In the genomic region with DNA sequence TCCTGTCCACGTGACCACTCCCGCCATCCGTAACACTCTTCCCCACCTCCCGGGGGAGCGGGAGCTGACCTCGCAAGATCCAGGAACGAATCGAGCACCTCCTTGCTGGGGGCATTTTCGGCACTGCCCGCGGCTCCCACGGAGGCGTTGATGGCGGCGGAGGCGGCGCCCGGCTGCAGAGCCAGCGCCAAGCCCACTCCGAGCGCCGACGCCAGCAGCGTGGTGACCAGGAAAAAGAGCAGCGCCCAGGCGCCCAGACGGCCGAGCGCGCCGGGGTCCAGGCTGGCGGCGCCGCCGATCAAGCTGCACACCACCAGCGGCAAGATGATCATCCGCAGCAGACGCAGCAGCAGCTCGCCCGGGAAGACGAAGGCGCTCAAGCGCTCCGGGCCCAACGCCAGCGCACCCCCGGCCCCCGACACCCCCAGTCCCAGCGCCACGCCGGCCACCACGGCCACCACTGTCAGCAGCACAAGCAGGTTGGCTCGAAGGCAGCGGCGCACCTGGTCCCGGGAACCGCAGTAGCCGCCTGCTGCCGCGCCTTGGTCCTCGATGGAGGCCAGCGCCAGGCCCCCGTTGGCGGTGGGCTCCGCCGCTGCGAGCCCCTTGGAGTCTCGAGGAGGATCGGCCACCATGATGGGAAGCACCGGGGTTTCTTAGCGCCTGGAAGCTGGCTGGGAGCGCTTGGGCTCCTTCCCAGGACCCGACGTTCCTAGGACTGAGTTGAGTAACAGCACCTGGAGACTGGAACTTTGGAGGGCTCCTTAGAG, we compare ENCODE assay signal across 1 cellular context.
A peak's percentile ranks its signal among the peaks of the same experiment; 100 is the strongest.
TF ChIP-seq lines count a peak whose summit lies in the region.

No MANE protein-coding gene starts in this region.

TF ChIP-seq in K562, 482 proteins besides CTCF, POLR2A, EP300 and RAD21 (continued from another document and continues in another):
- TF ChIP-seq, protein P1, sequence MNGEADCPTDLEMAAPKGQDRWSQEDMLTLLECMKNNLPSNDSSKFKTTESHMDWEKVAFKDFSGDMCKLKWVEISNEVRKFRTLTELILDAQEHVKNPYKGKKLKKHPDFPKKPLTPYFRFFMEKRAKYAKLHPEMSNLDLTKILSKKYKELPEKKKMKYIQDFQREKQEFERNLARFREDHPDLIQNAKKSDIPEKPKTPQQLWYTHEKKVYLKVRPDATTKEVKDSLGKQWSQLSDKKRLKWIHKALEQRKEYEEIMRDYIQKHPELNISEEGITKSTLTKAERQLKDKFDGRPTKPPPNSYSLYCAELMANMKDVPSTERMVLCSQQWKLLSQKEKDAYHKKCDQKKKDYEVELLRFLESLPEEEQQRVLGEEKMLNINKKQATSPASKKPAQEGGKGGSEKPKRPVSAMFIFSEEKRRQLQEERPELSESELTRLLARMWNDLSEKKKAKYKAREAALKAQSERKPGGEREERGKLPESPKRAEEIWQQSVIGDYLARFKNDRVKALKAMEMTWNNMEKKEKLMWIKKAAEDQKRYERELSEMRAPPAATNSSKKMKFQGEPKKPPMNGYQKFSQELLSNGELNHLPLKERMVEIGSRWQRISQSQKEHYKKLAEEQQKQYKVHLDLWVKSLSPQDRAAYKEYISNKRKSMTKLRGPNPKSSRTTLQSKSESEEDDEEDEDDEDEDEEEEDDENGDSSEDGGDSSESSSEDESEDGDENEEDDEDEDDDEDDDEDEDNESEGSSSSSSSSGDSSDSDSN (IDR thresholded peaks at IDR 0.05; ENCODE audit: borderline replicate concordance in 1 of 2, low read depth in 2 of 2, low read length in 2 of 2), result peak; percentile 47 to 79; a peak in 1 of 4 replicates
- TF ChIP-seq ARID3A (IDR thresholded peaks at IDR 0.05; ENCODE audit: borderline replicate concordance, low read depth, low read length), result no peak
- TF ChIP-seq NCOA1 (IDR thresholded peaks at IDR 0.05; ENCODE audit: low read depth), result no peak
- TF ChIP-seq CREM (IDR thresholded peaks at IDR 0.05; ENCODE audit: low read depth), result no peak; the same call in 1 of the 2 replicates
- TF ChIP-seq CBFB (CRISPR knock-in tag; IDR thresholded peaks at IDR 0.05), result no peak
- no peak for TF ChIP-seq MCM7 (IDR thresholded peaks at IDR 0.05)
- TF ChIP-seq, protein P2, sequence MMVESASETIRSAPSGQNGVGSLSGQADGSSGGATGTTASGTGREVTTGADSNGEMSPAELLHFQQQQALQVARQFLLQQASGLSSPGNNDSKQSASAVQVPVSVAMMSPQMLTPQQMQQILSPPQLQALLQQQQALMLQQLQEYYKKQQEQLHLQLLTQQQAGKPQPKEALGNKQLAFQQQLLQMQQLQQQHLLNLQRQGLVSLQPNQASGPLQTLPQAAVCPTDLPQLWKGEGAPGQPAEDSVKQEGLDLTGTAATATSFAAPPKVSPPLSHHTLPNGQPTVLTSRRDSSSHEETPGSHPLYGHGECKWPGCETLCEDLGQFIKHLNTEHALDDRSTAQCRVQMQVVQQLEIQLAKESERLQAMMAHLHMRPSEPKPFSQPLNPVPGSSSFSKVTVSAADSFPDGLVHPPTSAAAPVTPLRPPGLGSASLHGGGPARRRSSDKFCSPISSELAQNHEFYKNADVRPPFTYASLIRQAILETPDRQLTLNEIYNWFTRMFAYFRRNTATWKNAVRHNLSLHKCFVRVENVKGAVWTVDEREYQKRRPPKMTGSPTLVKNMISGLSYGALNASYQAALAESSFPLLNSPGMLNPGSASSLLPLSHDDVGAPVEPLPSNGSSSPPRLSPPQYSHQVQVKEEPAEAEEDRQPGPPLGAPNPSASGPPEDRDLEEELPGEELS (CRISPR knock-in tag; IDR thresholded peaks at IDR 0.05; ENCODE audit: borderline replicate concordance), result no peak
- TF ChIP-seq PYGO2 (tag; IDR thresholded peaks at IDR 0.05), result no peak
- no peak for TF ChIP-seq MBD2 (IDR thresholded peaks at IDR 0.05; ENCODE audit: borderline replicate concordance, low read depth)
- TF ChIP-seq ESRRB (CRISPR knock-in tag; IDR thresholded peaks at IDR 0.05; ENCODE audit: borderline replicate concordance), result no peak
- TF ChIP-seq POLR2G (IDR thresholded peaks at IDR 0.05; ENCODE audit: low read depth, low read length), result peak; percentile 78
- TF ChIP-seq IRF1 (CRISPR knock-in tag; IDR thresholded peaks at IDR 0.05; ENCODE audit: borderline replicate concordance), result no peak
- TF ChIP-seq RAD51 (IDR thresholded peaks at IDR 0.05; ENCODE audit: borderline replicate concordance, low read depth), result no peak; the same call in none of the 2 replicates
- TF ChIP-seq ZNF311 (CRISPR knock-in tag; IDR thresholded peaks at IDR 0.05), result no peak
- TF ChIP-seq TFAP4 (CRISPR knock-in tag; IDR thresholded peaks at IDR 0.05; ENCODE audit: borderline replicate concordance), result no peak; the same call in 1 of the 2 replicates
- no peak for TF ChIP-seq RBM15 (IDR thresholded peaks at IDR 0.05; ENCODE audit: insufficient read depth, low read length)
- peak in 1 of 2 experiments; percentile 12; a peak in 1 of 4 replicates for TF ChIP-seq MAZ (CRISPR knock-in tag; conservative IDR thresholded peaks at IDR 0.05 in 1 of 2, IDR thresholded peaks at IDR 0.05 in 1 of 2)
- no peak for TF ChIP-seq ZBTB5 (IDR thresholded peaks at IDR 0.05)
- no peak for TF ChIP-seq SUPT5H (IDR thresholded peaks at IDR 0.05)
- no peak for TF ChIP-seq SRSF1 (IDR thresholded peaks at IDR 0.05; ENCODE audit: low read depth, low read length)
- TF ChIP-seq TCF7L2 (IDR thresholded peaks at IDR 0.05; ENCODE audit: low read depth, low read length), result no peak
- TF ChIP-seq ZNF212 (CRISPR knock-in tag; IDR thresholded peaks at IDR 0.05), result no peak
- TF ChIP-seq MXI1 (IDR thresholded peaks at IDR 0.05; ENCODE audit: low read depth, low read length), result no peak
- TF ChIP-seq ZNF586 (CRISPR knock-in tag; conservative IDR thresholded peaks at IDR 0.05), result no peak
- TF ChIP-seq SRF (CRISPR knock-in tag; IDR thresholded peaks at IDR 0.05), result no peak
- no peak for TF ChIP-seq HNRNPUL1 (IDR thresholded peaks at IDR 0.05; ENCODE audit: low read length)
- no peak for TF ChIP-seq ZNF436 (CRISPR knock-in tag; IDR thresholded peaks at IDR 0.05)
- no peak for TF ChIP-seq ARNT (IDR thresholded peaks at IDR 0.05)
- TF ChIP-seq ESRRA (IDR thresholded peaks at IDR 0.05; ENCODE audit: borderline replicate concordance, low read depth), result no peak
- peak; percentile 40 for TF ChIP-seq CCNT2 (IDR thresholded peaks at IDR 0.05; ENCODE audit: borderline replicate concordance, extremely low read depth, insufficient read length, low read depth, low read length)
- TF ChIP-seq ZNF507 (tag; conservative IDR thresholded peaks at IDR 0.05), result no peak
- TF ChIP-seq CAMTA2 (CRISPR knock-in tag; conservative IDR thresholded peaks at IDR 0.05), result no peak
- TF ChIP-seq, protein P3, sequence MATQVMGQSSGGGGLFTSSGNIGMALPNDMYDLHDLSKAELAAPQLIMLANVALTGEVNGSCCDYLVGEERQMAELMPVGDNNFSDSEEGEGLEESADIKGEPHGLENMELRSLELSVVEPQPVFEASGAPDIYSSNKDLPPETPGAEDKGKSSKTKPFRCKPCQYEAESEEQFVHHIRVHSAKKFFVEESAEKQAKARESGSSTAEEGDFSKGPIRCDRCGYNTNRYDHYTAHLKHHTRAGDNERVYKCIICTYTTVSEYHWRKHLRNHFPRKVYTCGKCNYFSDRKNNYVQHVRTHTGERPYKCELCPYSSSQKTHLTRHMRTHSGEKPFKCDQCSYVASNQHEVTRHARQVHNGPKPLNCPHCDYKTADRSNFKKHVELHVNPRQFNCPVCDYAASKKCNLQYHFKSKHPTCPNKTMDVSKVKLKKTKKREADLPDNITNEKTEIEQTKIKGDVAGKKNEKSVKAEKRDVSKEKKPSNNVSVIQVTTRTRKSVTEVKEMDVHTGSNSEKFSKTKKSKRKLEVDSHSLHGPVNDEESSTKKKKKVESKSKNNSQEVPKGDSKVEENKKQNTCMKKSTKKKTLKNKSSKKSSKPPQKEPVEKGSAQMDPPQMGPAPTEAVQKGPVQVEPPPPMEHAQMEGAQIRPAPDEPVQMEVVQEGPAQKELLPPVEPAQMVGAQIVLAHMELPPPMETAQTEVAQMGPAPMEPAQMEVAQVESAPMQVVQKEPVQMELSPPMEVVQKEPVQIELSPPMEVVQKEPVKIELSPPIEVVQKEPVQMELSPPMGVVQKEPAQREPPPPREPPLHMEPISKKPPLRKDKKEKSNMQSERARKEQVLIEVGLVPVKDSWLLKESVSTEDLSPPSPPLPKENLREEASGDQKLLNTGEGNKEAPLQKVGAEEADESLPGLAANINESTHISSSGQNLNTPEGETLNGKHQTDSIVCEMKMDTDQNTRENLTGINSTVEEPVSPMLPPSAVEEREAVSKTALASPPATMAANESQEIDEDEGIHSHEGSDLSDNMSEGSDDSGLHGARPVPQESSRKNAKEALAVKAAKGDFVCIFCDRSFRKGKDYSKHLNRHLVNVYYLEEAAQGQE (CRISPR knock-in tag; IDR thresholded peaks at IDR 0.05; ENCODE audit: low read depth), result no peak; the same call in 1 of the 2 replicates
- no peak for TF ChIP-seq GATAD2B (IDR thresholded peaks at IDR 0.05; ENCODE audit: borderline replicate concordance)
- TF ChIP-seq ZKSCAN8 (CRISPR knock-in tag; IDR thresholded peaks at IDR 0.05), result no peak
- no peak for TF ChIP-seq FOSL1 (tag; conservative IDR thresholded peaks at IDR 0.05)
- no peak for TF ChIP-seq PTRF (tag; IDR thresholded peaks at IDR 0.05)
- no peak for TF ChIP-seq JUND (IDR thresholded peaks at IDR 0.05; ENCODE audit: borderline replicate concordance, low read depth, low read length)
- no peak for TF ChIP-seq JUND (tag; IDR thresholded peaks at IDR 0.05; ENCODE audit: borderline replicate concordance, low read depth, low read length)
- TF ChIP-seq SRSF9 (IDR thresholded peaks at IDR 0.05; ENCODE audit: borderline replicate concordance, low read depth, low read length), result no peak
- TF ChIP-seq THRA (IDR thresholded peaks at IDR 0.05), result no peak
- no peak; the same call in 1 of the 2 replicates for TF ChIP-seq PRMT5 (CRISPR knock-in tag; IDR thresholded peaks at IDR 0.05)
- no peak for TF ChIP-seq MYBL2 (IDR thresholded peaks at IDR 0.05; ENCODE audit: low read depth)
- TF ChIP-seq MYBL2 (CRISPR knock-in tag; IDR thresholded peaks at IDR 0.05; ENCODE audit: borderline replicate concordance), result no peak
- no peak for TF ChIP-seq MEF2D (tag; conservative IDR thresholded peaks at IDR 0.05; ENCODE audit: low read depth)
- peak; percentile 49 for TF ChIP-seq KDM5B (IDR thresholded peaks at IDR 0.05; ENCODE audit: insufficient replicate concordance, low read depth, low read length)
- TF ChIP-seq HOXB6 (CRISPR knock-in tag; IDR thresholded peaks at IDR 0.05; ENCODE audit: borderline replicate concordance), result no peak
- TF ChIP-seq, protein P4, sequence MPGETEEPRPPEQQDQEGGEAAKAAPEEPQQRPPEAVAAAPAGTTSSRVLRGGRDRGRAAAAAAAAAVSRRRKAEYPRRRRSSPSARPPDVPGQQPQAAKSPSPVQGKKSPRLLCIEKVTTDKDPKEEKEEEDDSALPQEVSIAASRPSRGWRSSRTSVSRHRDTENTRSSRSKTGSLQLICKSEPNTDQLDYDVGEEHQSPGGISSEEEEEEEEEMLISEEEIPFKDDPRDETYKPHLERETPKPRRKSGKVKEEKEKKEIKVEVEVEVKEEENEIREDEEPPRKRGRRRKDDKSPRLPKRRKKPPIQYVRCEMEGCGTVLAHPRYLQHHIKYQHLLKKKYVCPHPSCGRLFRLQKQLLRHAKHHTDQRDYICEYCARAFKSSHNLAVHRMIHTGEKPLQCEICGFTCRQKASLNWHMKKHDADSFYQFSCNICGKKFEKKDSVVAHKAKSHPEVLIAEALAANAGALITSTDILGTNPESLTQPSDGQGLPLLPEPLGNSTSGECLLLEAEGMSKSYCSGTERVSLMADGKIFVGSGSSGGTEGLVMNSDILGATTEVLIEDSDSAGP (CRISPR knock-in tag; IDR thresholded peaks at IDR 0.05), result no peak
- no peak for TF ChIP-seq PML (IDR thresholded peaks at IDR 0.05; ENCODE audit: low read length)
